Comparison of ENCODE assay signal across 1 cellular context in genomic region chr14:39446131-39446744, GRCh38.
TF ChIP-seq lines count a peak whose summit lies in the region.

No MANE protein-coding gene starts in this region.

TF ChIP-seq in GM12878, 131 proteins besides CTCF, POLR2A, EP300 and RAD21 (continued from another document):
- no peak for TF ChIP-seq USF2 (IDR thresholded peaks at IDR 0.05; ENCODE audit: borderline replicate concordance, low read depth, low read length)
- TF ChIP-seq REST (IDR thresholded peaks at IDR 0.05; ENCODE audit: low read depth, low read length), result no peak
- TF ChIP-seq IRF5 (IDR thresholded peaks at IDR 0.05; ENCODE audit: borderline replicate concordance), result no peak
- TF ChIP-seq BRCA1 (IDR thresholded peaks at IDR 0.05; ENCODE audit: low read depth, low read length), result no peak
- TF ChIP-seq TCF7 (IDR thresholded peaks at IDR 0.05; ENCODE audit: borderline replicate concordance), result 0 out of 2 replicates have a peak, but pooled peaks have one; percentile 45
- TF ChIP-seq CUX1 (IDR thresholded peaks at IDR 0.05; ENCODE audit: insufficient replicate concordance, low read depth, low read length), result no peak
- TF ChIP-seq IRF3 (IDR thresholded peaks at IDR 0.05), result no peak
- TF ChIP-seq POLR2AphosphoS5 (IDR thresholded peaks at IDR 0.05; ENCODE audit: low read length), result no peak
- no peak for TF ChIP-seq SMARCA5 (IDR thresholded peaks at IDR 0.05)
- TF ChIP-seq CREM (IDR thresholded peaks at IDR 0.05; ENCODE audit: low read depth), result no peak
- 0 out of 2 replicates have a peak, but pooled peaks have one; percentile 25 for TF ChIP-seq BMI1 (IDR thresholded peaks at IDR 0.05; ENCODE audit: borderline replicate concordance)
- peak; percentile 55 for TF ChIP-seq RAD51 (IDR thresholded peaks at IDR 0.05)
- peak; percentile 83 for TF ChIP-seq SKIL (IDR thresholded peaks at IDR 0.05; ENCODE audit: low read depth, poor library complexity, severe bottlenecking)
- TF ChIP-seq SPI1 (IDR thresholded peaks at IDR 0.05; ENCODE audit: borderline replicate concordance, insufficient read depth, low read depth, low read length), result no peak
- TF ChIP-seq RB1 (IDR thresholded peaks at IDR 0.05; ENCODE audit: borderline replicate concordance), result no peak; the same call in 1 of the 2 replicates
- TF ChIP-seq SIN3A (IDR thresholded peaks at IDR 0.05; ENCODE audit: low read depth, low read length), result no peak
- TF ChIP-seq ZBTB33 (IDR thresholded peaks at IDR 0.05), result no peak
- peak; percentile 83 for TF ChIP-seq ATF7 (IDR thresholded peaks at IDR 0.05; ENCODE audit: low read depth)
- TF ChIP-seq EZH2 (IDR thresholded peaks at IDR 0.05; ENCODE audit: borderline replicate concordance, control insufficient read depth, low read depth, low read length), result no peak
- no peak for TF ChIP-seq CBX5 (IDR thresholded peaks at IDR 0.05; ENCODE audit: low read depth)
- no peak for TF ChIP-seq HDAC6 (IDR thresholded peaks at IDR 0.05; ENCODE audit: unreplicated experiment)
- TF ChIP-seq HDGF (IDR thresholded peaks at IDR 0.05), result no peak
- TF ChIP-seq TCF3 (IDR thresholded peaks at IDR 0.05; ENCODE audit: borderline replicate concordance, insufficient read depth, low read depth, low read length), result no peak
